Comparison of ENCODE assay signal across 1 cellular context in the genomic region with DNA sequence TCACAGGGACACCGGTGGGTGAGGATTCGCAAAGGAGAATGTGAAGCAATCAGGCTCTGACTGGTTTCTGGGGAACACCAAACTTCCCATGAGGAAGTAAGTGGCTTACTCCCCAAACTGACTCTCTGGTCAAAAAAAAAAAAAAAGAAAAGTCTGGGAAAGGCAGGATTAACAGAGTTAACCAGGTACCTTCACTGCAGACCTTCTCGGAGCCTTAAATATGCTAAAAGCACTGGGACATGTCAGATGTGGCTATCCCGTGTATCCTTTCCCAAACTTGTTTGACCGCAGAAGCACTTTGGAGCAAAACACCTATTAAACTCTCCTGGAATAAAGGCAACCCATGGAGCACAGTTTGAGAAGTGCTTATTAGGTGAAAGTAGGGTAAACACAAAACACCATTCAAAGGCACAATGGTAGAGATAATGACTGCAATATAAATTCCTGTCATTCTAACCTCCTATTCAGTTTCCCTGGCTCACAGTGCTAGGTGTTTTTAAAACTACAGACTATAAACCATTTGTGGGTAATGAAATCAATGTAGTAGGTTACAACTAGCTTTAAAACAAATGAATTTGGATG.
TF ChIP-seq lines count a peak whose summit lies in the region.

No MANE protein-coding gene starts in this region.

TF ChIP-seq in HEK293, 187 proteins besides CTCF, POLR2A, EP300 and RAD21 (continued from another document):
- TF ChIP-seq, protein P1, sequence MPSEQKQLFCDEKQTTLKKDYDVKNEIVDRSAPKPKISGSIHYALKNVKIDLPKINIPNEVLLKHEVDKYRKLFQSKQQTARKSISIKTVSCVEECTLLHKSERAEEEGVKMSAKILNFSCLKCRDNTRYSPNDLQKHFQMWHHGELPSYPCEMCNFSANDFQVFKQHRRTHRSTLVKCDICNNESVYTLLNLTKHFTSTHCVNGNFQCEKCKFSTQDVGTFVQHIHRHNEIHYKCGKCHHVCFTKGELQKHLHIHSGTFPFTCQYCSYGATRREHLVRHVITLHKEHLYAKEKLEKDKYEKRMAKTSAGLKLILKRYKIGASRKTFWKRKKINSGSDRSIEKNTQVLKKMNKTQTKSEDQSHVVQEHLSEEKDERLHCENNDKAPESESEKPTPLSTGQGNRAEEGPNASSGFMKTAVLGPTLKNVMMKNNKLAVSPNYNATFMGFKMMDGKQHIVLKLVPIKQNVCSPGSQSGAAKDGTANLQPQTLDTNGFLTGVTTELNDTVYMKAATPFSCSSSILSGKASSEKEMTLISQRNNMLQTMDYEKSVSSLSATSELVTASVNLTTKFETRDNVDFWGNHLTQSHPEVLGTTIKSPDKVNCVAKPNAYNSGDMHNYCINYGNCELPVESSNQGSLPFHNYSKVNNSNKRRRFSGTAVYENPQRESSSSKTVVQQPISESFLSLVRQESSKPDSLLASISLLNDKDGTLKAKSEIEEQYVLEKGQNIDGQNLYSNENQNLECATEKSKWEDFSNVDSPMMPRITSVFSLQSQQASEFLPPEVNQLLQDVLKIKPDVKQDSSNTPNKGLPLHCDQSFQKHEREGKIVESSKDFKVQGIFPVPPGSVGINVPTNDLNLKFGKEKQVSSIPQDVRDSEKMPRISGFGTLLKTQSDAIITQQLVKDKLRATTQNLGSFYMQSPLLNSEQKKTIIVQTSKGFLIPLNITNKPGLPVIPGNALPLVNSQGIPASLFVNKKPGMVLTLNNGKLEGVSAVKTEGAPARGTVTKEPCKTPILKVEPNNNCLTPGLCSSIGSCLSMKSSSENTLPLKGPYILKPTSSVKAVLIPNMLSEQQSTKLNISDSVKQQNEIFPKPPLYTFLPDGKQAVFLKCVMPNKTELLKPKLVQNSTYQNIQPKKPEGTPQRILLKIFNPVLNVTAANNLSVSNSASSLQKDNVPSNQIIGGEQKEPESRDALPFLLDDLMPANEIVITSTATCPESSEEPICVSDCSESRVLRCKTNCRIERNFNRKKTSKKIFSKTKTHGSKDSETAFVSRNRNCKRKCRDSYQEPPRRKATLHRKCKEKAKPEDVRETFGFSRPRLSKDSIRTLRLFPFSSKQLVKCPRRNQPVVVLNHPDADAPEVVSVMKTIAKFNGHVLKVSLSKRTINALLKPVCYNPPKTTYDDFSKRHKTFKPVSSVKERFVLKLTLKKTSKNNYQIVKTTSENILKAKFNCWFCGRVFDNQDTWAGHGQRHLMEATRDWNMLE (tag by site-specific recombination; conservative IDR thresholded peaks at IDR 0.05; ENCODE audit: low read depth) = no peak
- TF ChIP-seq SP7 (tag by site-specific recombination; IDR thresholded peaks at IDR 0.05) (peak; percentile 99), ZNF830 (tag by site-specific recombination; IDR thresholded peaks at IDR 0.05; ENCODE audit: low read depth) (no peak), ZNF391 (tag by site-specific recombination; IDR thresholded peaks at IDR 0.05; ENCODE audit: borderline replicate concordance, low read depth) (no peak), ZNF558 (tag by site-specific recombination; IDR thresholded peaks at IDR 0.05) (no peak), ZNF146 (tag by site-specific recombination; IDR thresholded peaks at IDR 0.05) (no peak), ZNF610 (tag by site-specific recombination; IDR thresholded peaks at IDR 0.05; ENCODE audit: borderline replicate concordance) (peak; percentile 71), ZNF670 (tag by site-specific recombination; IDR thresholded peaks at IDR 0.05; ENCODE audit: low read depth) (no peak), ZNF658 (tag by site-specific recombination; IDR thresholded peaks at IDR 0.05) (no peak), OVOL3 (tag by site-specific recombination; IDR thresholded peaks at IDR 0.05) (peak; percentile 78), GLIS1 (tag by site-specific recombination; IDR thresholded peaks at IDR 0.05) (peak; percentile 76), SP2 (tag by site-specific recombination; IDR thresholded peaks at IDR 0.05) (no peak), WT1 (tag by site-specific recombination; IDR thresholded peaks at IDR 0.05) (peak; percentile 90), ZNF239 (tag by site-specific recombination; IDR thresholded peaks at IDR 0.05) (peak; percentile 97), KLF10 (tag by site-specific recombination; IDR thresholded peaks at IDR 0.05) (0 out of 2 replicates have a peak, but pooled peaks have one; percentile 47), ZNF768 (tag by site-specific recombination; IDR thresholded peaks at IDR 0.05) (no peak), ZNF311 (tag by site-specific recombination; IDR thresholded peaks at IDR 0.05; ENCODE audit: borderline replicate concordance) (no peak), ZNF624 (tag by site-specific recombination; IDR thresholded peaks at IDR 0.05) (no peak), ZNF521 (tag by site-specific recombination; IDR thresholded peaks at IDR 0.05) (no peak), BCL11B (tag by site-specific recombination; IDR thresholded peaks at IDR 0.05; ENCODE audit: low read depth) (peak; percentile 79; the same call in 1 of the 2 replicates), ZNF24 (tag by site-specific recombination; IDR thresholded peaks at IDR 0.05) (peak; percentile 81; the same call in 1 of the 2 replicates), ZNF629 (tag by site-specific recombination; IDR thresholded peaks at IDR 0.05) (0 out of 2 replicates have a peak, but pooled peaks have one; percentile 16), ZBTB17 (tag by site-specific recombination; IDR thresholded peaks at IDR 0.05) (no peak)
- TF ChIP-seq, protein P2, sequence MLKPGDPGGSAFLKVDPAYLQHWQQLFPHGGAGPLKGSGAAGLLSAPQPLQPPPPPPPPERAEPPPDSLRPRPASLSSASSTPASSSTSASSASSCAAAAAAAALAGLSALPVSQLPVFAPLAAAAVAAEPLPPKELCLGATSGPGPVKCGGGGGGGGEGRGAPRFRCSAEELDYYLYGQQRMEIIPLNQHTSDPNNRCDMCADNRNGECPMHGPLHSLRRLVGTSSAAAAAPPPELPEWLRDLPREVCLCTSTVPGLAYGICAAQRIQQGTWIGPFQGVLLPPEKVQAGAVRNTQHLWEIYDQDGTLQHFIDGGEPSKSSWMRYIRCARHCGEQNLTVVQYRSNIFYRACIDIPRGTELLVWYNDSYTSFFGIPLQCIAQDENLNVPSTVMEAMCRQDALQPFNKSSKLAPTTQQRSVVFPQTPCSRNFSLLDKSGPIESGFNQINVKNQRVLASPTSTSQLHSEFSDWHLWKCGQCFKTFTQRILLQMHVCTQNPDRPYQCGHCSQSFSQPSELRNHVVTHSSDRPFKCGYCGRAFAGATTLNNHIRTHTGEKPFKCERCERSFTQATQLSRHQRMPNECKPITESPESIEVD (tag by site-specific recombination; IDR thresholded peaks at IDR 0.05) = peak; percentile 94
- TF ChIP-seq, protein P3, sequence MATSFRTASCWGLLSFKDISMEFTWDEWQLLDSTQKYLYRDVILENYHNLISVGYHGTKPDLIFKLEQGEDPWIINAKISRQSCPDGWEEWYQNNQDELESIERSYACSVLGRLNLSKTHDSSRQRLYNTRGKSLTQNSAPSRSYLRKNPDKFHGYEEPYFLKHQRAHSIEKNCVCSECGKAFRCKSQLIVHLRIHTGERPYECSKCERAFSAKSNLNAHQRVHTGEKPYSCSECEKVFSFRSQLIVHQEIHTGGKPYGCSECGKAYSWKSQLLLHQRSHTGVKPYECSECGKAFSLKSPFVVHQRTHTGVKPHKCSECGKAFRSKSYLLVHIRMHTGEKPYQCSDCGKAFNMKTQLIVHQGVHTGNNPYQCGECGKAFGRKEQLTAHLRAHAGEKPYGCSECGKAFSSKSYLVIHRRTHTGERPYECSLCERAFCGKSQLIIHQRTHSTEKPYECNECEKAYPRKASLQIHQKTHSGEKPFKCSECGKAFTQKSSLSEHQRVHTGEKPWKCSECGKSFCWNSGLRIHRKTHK (tag by site-specific recombination; IDR thresholded peaks at IDR 0.05) = no peak
- TF ChIP-seq, protein P4, sequence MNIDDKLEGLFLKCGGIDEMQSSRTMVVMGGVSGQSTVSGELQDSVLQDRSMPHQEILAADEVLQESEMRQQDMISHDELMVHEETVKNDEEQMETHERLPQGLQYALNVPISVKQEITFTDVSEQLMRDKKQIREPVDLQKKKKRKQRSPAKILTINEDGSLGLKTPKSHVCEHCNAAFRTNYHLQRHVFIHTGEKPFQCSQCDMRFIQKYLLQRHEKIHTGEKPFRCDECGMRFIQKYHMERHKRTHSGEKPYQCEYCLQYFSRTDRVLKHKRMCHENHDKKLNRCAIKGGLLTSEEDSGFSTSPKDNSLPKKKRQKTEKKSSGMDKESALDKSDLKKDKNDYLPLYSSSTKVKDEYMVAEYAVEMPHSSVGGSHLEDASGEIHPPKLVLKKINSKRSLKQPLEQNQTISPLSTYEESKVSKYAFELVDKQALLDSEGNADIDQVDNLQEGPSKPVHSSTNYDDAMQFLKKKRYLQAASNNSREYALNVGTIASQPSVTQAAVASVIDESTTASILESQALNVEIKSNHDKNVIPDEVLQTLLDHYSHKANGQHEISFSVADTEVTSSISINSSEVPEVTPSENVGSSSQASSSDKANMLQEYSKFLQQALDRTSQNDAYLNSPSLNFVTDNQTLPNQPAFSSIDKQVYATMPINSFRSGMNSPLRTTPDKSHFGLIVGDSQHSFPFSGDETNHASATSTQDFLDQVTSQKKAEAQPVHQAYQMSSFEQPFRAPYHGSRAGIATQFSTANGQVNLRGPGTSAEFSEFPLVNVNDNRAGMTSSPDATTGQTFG (tag by site-specific recombination; IDR thresholded peaks at IDR 0.05; ENCODE audit: borderline replicate concordance) = no peak
- TF ChIP-seq, protein P5, sequence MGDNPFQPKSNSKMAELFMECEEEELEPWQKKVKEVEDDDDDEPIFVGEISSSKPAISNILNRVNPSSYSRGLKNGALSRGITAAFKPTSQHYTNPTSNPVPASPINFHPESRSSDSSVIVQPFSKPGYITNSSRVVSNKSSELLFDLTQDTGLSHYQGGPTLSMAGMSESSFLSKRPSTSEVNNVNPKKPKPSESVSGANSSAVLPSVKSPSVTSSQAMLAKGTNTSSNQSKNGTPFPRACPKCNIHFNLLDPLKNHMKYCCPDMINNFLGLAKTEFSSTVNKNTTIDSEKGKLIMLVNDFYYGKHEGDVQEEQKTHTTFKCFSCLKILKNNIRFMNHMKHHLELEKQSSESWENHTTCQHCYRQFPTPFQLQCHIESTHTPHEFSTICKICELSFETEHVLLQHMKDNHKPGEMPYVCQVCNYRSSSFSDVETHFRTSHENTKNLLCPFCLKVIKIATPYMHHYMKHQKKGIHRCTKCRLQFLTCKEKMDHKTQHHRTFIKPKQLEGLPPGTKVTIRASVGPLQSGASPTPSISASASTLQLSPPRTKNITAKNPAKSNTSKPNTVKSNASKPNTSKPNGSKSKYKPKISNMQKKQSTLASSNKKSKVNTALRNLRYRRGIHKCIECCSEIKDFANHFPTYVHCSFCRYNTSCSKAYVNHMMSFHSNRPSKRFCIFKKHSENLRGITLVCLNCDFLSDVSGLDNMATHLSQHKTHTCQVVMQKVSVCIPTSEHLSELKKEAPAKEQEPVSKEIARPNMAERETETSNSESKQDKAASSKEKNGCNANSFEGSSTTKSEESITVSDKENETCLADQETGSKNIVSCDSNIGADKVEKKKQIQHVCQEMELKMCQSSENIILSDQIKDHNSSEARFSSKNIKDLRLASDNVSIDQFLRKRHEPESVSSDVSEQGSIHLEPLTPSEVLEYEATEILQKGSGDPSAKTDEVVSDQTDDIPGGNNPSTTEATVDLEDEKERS (tag by site-specific recombination; IDR thresholded peaks at IDR 0.05) = no peak
- TF ChIP-seq, protein P6, sequence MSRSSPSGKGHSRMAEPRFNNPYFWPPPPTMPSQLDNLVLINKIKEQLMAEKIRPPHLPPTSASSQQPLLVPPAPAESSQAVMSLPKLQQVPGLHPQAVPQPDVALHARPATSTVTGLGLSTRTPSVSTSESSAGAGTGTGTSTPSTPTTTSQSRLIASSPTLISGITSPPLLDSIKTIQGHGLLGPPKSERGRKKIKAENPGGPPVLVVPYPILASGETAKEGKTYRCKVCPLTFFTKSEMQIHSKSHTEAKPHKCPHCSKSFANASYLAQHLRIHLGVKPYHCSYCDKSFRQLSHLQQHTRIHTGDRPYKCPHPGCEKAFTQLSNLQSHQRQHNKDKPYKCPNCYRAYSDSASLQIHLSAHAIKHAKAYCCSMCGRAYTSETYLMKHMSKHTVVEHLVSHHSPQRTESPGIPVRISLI (tag by site-specific recombination; IDR thresholded peaks at IDR 0.05) = no peak
- TF ChIP-seq, protein P7, sequence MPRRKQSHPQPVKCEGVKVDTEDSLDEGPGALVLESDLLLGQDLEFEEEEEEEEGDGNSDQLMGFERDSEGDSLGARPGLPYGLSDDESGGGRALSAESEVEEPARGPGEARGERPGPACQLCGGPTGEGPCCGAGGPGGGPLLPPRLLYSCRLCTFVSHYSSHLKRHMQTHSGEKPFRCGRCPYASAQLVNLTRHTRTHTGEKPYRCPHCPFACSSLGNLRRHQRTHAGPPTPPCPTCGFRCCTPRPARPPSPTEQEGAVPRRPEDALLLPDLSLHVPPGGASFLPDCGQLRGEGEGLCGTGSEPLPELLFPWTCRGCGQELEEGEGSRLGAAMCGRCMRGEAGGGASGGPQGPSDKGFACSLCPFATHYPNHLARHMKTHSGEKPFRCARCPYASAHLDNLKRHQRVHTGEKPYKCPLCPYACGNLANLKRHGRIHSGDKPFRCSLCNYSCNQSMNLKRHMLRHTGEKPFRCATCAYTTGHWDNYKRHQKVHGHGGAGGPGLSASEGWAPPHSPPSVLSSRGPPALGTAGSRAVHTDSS (tag by site-specific recombination; IDR thresholded peaks at IDR 0.05) = no peak
- TF ChIP-seq, protein P8, sequence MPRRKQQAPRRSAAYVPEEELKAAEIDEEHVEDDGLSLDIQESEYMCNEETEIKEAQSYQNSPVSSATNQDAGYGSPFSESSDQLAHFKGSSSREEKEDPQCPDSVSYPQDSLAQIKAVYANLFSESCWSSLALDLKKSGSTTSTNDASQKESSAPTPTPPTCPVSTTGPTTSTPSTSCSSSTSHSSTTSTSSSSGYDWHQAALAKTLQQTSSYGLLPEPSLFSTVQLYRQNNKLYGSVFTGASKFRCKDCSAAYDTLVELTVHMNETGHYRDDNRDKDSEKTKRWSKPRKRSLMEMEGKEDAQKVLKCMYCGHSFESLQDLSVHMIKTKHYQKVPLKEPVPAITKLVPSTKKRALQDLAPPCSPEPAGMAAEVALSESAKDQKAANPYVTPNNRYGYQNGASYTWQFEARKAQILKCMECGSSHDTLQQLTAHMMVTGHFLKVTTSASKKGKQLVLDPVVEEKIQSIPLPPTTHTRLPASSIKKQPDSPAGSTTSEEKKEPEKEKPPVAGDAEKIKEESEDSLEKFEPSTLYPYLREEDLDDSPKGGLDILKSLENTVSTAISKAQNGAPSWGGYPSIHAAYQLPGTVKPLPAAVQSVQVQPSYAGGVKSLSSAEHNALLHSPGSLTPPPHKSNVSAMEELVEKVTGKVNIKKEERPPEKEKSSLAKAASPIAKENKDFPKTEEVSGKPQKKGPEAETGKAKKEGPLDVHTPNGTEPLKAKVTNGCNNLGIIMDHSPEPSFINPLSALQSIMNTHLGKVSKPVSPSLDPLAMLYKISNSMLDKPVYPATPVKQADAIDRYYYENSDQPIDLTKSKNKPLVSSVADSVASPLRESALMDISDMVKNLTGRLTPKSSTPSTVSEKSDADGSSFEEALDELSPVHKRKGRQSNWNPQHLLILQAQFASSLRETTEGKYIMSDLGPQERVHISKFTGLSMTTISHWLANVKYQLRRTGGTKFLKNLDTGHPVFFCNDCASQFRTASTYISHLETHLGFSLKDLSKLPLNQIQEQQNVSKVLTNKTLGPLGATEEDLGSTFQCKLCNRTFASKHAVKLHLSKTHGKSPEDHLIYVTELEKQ (tag by site-specific recombination; IDR thresholded peaks at IDR 0.05; ENCODE audit: borderline replicate concordance) = peak; percentile 71
TF ChIP-seq in HEK293: peak in this region for 39.
